In the genomic region with DNA sequence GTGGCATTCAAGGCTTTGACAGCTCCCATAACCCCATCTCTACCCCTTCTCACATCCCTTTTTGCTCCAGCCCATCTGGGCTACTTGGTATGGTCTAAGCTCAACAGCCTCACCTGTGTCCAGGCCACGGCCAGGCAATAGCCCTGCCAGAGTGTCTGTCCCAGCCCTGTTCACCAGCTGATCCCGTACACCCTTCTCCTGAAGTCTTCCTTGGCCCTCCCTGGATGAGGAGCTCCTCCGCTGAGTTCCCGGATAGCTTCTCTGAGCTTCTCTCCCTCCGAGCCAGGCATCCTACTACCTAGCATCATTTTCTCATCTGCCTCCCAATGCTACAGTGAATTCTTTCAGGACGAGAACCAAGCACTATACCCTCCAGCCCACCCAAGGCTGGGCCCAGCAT, we compare ENCODE assay signal across 16 cellular contexts.
DNase-seq lines count a peak whose midpoint lies in the region; ATAC-seq and TF ChIP-seq lines count a peak whose summit lies in the region.
"Had no signal": no experiment of that assay in that cellular context is flagged by ENCODE, and none has a peak within 500 bp of the region (broad histone marks: within the 10 kb centered on the region; RNA-seq: fewer than 3 reads in every experiment).

No MANE protein-coding gene starts in this region.

- H3K9me3 ChIP-seq in left ventricle myocardium inferior (replicated peaks): no peaks in the 10 kb centered on the region
- H3K9me3 ChIP-seq: BLaER1, Caco-2 had no signal

- no peak overlapping the region for H3K4me3 Mint-ChIP-seq in mesothelial cell of epicardium
- H3K4me3 Mint-ChIP-seq: HFFc6 had no signal

- no peaks in the 10 kb centered on the region for H3K36me3 ChIP-seq in left ventricle myocardium inferior
- no peaks in the 10 kb centered on the region for H3K36me3 ChIP-seq in brain microvascular endothelial cell (replicated peaks)
- H3K36me3 ChIP-seq: BLaER1 had no signal

- H3K27ac Mint-ChIP-seq in mesothelial cell of epicardium: no peak overlapping the region

- peaks cover 14% of the 10 kb centered on the region for H3K27me3 Mint-ChIP-seq in mesothelial cell of epicardium (ENCODE audit: low read depth)
- H3K27me3 Mint-ChIP-seq: CD8-positive, alpha-beta memory T cell had no signal

- in situ Hi-C loops in brain microvascular endothelial cell (cut with HindIII; ENCODE audit: low pct_ligation_motif_present, low sequenced_read_pairs): no loop called here

- H3K36me3 Mint-ChIP-seq in mesothelial cell of epicardium: no peaks in the 10 kb centered on the region
- H3K36me3 Mint-ChIP-seq: CD8-positive, alpha-beta memory T cell had no signal

- no peak for ATAC-seq in sciatic nerve
- ATAC-seq in GM19395 (IDR thresholded peaks at IDR 0.05; ENCODE audit: unreplicated experiment): no peak
- ATAC-seq: HepG2 had no signal

- no peaks in the 10 kb centered on the region for H3K9me3 Mint-ChIP-seq in mesothelial cell of epicardium
- H3K9me3 Mint-ChIP-seq: CD8-positive, alpha-beta memory T cell; HFFc6 had no signal

- peak; percentile 22 for DNase-seq in cardiac septum (ENCODE audit: low spot score)
- no peak for DNase-seq in left ventricle myocardium inferior
- no peak for DNase-seq in caudate nucleus (lab: John Stamatoyannopoulos, UW)
- DNase-seq in sciatic nerve (ENCODE audit: low spot score): peak; percentile 18
- DNase-seq in brain microvascular endothelial cell: no peak
- DNase-seq in mesothelial cell of epicardium (ENCODE audit: low spot score in 2 of 2, unreplicated experiment in 2 of 2): no peak
- DNase-seq: Caco-2; CD8-positive, alpha-beta memory T cell; DND-41; GDM1; HCEC 1CT; HFFc6 had no signal

- no peaks in the 10 kb centered on the region for H3K4me1 Mint-ChIP-seq in mesothelial cell of epicardium
- H3K4me1 Mint-ChIP-seq: CD8-positive, alpha-beta memory T cell had no signal

- H3K4me3 ChIP-seq in left ventricle myocardium inferior: no peak overlapping the region
- no peak overlapping the region for H3K4me3 ChIP-seq in brain microvascular endothelial cell (ENCODE audit: low read depth, low read length)
- H3K4me3 ChIP-seq: BLaER1 had no signal

- intact Hi-C loops in cardiac septum (cut with DNase I) (loop anchor here (5.0 to 10.0 kb wide), 2 partner anchors 172 to 315 kb away; no protein-coding TSS in a partner anchor), left ventricle myocardium inferior (cut with micrococcal nuclease) (loop anchor here (10.0 kb wide), 1 partner anchor 165 kb away; no protein-coding TSS in a partner anchor), sciatic nerve (cut with DNase I) (no loop called here)

- H3K27ac ChIP-seq in left ventricle myocardium inferior (replicated peaks) (no peak overlapping the region), caudate nucleus (ENCODE audit: low read depth, low read length) (peak overlapping the region; percentile 58), brain microvascular endothelial cell (no peak overlapping the region)
- H3K27ac ChIP-seq: 22Rv1, BLaER1 had no signal

- no peak for TF ChIP-seq CTCF in left ventricle myocardium inferior (IDR thresholded peaks at IDR 0.05; ENCODE audit: borderline replicate concordance)
- no peak for TF ChIP-seq CTCF in brain microvascular endothelial cell (IDR thresholded peaks at IDR 0.05; ENCODE audit: low read depth, low read length, missing control alignments)
- TF ChIP-seq CTCF in mesothelial cell of epicardium (IDR thresholded peaks at IDR 0.05; ENCODE audit: unreplicated experiment): no peak

- H3K27me3 ChIP-seq in left ventricle myocardium inferior (ENCODE audit: low read depth): no peaks in the 10 kb centered on the region
- no peaks in the 10 kb centered on the region for H3K27me3 ChIP-seq in brain microvascular endothelial cell (replicated peaks)
- H3K27me3 ChIP-seq: BLaER1 had no signal

- H3K4me1 ChIP-seq in left ventricle myocardium inferior: peaks cover 27% of the 10 kb centered on the region
- H3K4me1 ChIP-seq: Caco-2 had no signal

Comparison
In these comparisons a context has a peak if more than half of its experiments do, and no peak if none do; other contexts are left out.
1. DNase-seq: peak in cardiac septum (single experiment) and sciatic nerve (single experiment); none in left ventricle myocardium inferior (single experiment), caudate nucleus (0 of 61), brain microvascular endothelial cell (single experiment) and mesothelial cell of epicardium (0 of 2).